ENCODE assay signal across 31 cellular contexts in genomic region chr3:38364721-38365400, GRCh38.
"Had no signal": no experiment of that assay in that cellular context is flagged by ENCODE, and none has a peak within 500 bp of the region (broad histone marks: within the 10 kb centered on the region; RNA-seq: fewer than 3 reads in every experiment).

No MANE protein-coding gene starts in this region.

- H3K4me3 Mint-ChIP-seq: activated CD4-positive, alpha-beta T cell treated with anti-CD3 and anti-CD28 coated beads, Interleukin-2, amount 10 ng/mL, durations not matched to agents 24 days and 14 days; activated naive CD4-positive, alpha-beta T cell treated with anti-CD3 and anti-CD28 coated beads for 36 hours; activated T-cell treated with anti-CD3 and anti-CD28 coated beads, Interleukin-2, amount 50 U/mL, for 24 hours; brain had no signal

- H3K4me2 ChIP-seq: SK-N-SH had no signal

- H3K27me3 Mint-ChIP-seq: activated CD4-positive, alpha-beta T cell treated with anti-CD3 and anti-CD28 coated beads, Interleukin-2, amount 10 ng/mL, durations not matched to agents 24 days and 14 days; activated T-cell treated with anti-CD3 and anti-CD28 coated beads, Interleukin-2, amount 50 U/mL, for 24 hours had no signal

- H3K9me3 Mint-ChIP-seq: activated naive CD4-positive, alpha-beta T cell treated with anti-CD3 and anti-CD28 coated beads, Interleukin-2, amount 50 U/mL, for 72 hours; activated T-cell treated with anti-CD3 and anti-CD28 coated beads, Interleukin-2, amount 50 U/mL, for 24 hours; activated T-helper 2 cell treated with anti-CD3 and anti-CD28 coated beads, Interferon-gamma antibody, Interleukin-2, Interleukin-4, amounts not matched to agents 10 μg/mL and 5 μg/mL and 100 μg/mL, durations not matched to agents 14 hours and 24 hours and 36 hours; brain had no signal

- H3K27ac ChIP-seq: adrenal gland, Peyer's patch, SJSA1, WERI-Rb-1 had no signal

- DNase-seq: activated CD4-positive, alpha-beta T cell treated with anti-CD3 and anti-CD28 coated beads, Interleukin-2, amount 10 ng/mL, durations not matched to agents 24 days and 14 days; activated CD4-positive, alpha-beta T cell treated with anti-CD3 and anti-CD28 coated beads, Interleukin-2, amount 50 U/mL, for 48 hours; activated gamma-delta T cell treated with Interleukin-2 at 50 U/mL for 16 hours; activated naive CD4-positive, alpha-beta T cell treated with anti-CD3 and anti-CD28 coated beads for 36 hours; activated T-cell treated with anti-CD3 and anti-CD28 coated beads, Interleukin-2, amount 50 U/mL, for 24 hours; adrenal gland; cerebellar nuclear complex; Kasumi-1; KBM-7; MG63; MV-4-11; NCI-H1092; NCI-H1436 treated with DMSO at 0.1 percent for 48 hours; NCI-H1694 treated with DMSO at 0.1 percent for 48 hours; NCI-H2029; NCI-H510A; NCI-H526; NCI-H748 treated with DMSO at 0.1 percent for 48 hours; NK-92 treated with Interleukin-12 subunit alpha and Interleukin-12 subunit beta, amount 100 ng/mL, for 24 hours; PC-3; Peyer's patch; RPMI8226; SHP77 treated with DMSO at 0.1 percent for 48 hours; SK-N-SH; T-helper 2 cell; T-helper 9 cell; WERI-Rb-1 had no signal

- H3K9me3 ChIP-seq: adrenal gland, MG63, Peyer's patch, SJSA1, SK-N-SH had no signal

- H3K9ac ChIP-seq: SK-N-SH had no signal

- H3K4me1 Mint-ChIP-seq: brain had no signal

- H3K27ac Mint-ChIP-seq: activated CD4-positive, alpha-beta T cell treated with anti-CD3 and anti-CD28 coated beads, Interleukin-2, amount 10 ng/mL, durations not matched to agents 24 days and 14 days; activated naive CD4-positive, alpha-beta T cell treated with anti-CD3 and anti-CD28 coated beads for 36 hours; activated naive CD4-positive, alpha-beta T cell treated with anti-CD3 and anti-CD28 coated beads, Interleukin-2, amount 50 U/mL, for 72 hours; activated T-cell treated with anti-CD3 and anti-CD28 coated beads, Interleukin-2, amount 50 U/mL, for 24 hours; activated T-helper 2 cell treated with anti-CD3 and anti-CD28 coated beads, Interferon-gamma antibody, Interleukin-2, Interleukin-4, amounts not matched to agents 10 μg/mL and 5 μg/mL and 100 μg/mL, durations not matched to agents 14 hours and 24 hours and 36 hours; brain had no signal

- H3K27me3 ChIP-seq: adrenal gland, MG63, Peyer's patch, SJSA1 had no signal

- H3K4me3 ChIP-seq: adrenal gland, MG63, Peyer's patch, SJSA1 had no signal

- H3K4me1 ChIP-seq: adrenal gland, Peyer's patch, SJSA1 had no signal

- ATAC-seq: activated naive CD4-positive, alpha-beta T cell treated with anti-CD3 and anti-CD28 coated beads, Interleukin-2, amount 50 U/mL, for 72 hours; PC-3 had no signal

- H3K36me3 ChIP-seq: adrenal gland, MG63, SJSA1 had no signal
